8 cellular contexts compared by ENCODE assay signal in the genomic region with DNA sequence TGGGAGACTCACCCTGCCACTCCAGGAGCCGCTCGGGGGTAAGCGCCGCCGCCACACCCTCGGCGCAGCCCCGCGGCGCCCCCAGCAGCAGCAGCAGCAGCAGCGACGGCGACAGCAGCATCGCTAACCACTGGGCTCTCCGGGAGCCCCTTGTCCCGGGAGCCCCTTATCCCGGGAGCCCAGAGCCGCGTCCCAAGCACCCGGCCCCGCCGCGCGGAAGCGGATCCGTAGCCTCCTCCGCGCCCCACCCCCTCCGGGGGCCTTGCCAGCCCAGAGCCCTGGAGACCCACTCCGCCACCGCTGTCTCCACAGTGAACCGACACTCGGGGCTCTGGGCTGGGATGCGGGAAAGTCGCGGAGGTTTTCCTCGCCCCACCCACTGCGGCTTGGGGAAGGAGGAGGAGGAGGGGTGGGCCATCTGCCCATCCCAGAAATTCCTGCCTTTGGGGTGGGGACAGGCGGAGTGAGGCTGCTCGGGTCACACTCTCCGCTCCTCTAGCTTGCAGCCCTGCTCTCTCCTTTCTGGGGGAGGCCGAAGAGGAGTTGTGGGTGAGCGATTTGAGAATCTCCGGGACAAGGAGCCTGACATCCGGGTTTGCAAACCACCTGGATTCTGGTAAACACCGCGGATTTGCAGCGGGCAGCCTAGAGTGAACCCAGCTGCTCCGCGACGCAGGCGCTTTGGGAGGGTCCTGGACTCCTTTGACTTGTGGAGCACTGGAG. TPM values are rescaled to one million over a fixed set of nuclear protein-coding genes. Genes with fewer than 3 reads are reported as not detected.
A peak's percentile ranks its signal among the peaks of the same experiment; 100 is the strongest.
DNase-seq lines count a peak whose midpoint lies in the region; ATAC-seq and TF ChIP-seq lines count a peak whose summit lies in the region.

A gene (minus strand): TSS at position 333 of the 723 bp plus-strand sequence. CDS start 212 bp downstream, at position 121.

- H3K27ac Mint-ChIP-seq in endothelial cell (ENCODE audit: unreplicated experiment), result no peak within 1 kb of the TSS

- DNase-seq in DMS53 (lab: John Stamatoyannopoulos, UW) (peak; percentile 82), Panc1 (ENCODE audit: low read depth, low spot score) (no peak), endothelial cell (ENCODE audit: low spot score) (peak; percentile 38), mesendoderm (peak; percentile 78), tibial artery (peak; percentile 51 to 84), NCI-H128 (lab: John Stamatoyannopoulos, UW; ENCODE audit: unreplicated experiment) (no peak)

- H3K9me3 Mint-ChIP-seq in endothelial cell (ENCODE audit: unreplicated experiment), result no peaks in the 10 kb centered on the region

- no peak within 1 kb of the TSS for H2BK120ac ChIP-seq in mesendoderm (ENCODE audit: low read depth, low read length)

- H3K27me3 ChIP-seq in Panc1 (ENCODE audit: control insufficient read depth, insufficient read depth, low read length) (peaks cover 2% of the 10 kb centered on the region; the same call in 1 of the 2 replicates), mesendoderm (ENCODE audit: insufficient read depth, low read length, poor library complexity) (no peaks in the 10 kb centered on the region), tibial artery (no peaks in the 10 kb centered on the region)

- no peak within 1 kb of the TSS for H2AK5ac ChIP-seq in mesendoderm (ENCODE audit: low read length)

- no peak for TF ChIP-seq CTCF in Panc1 (IDR thresholded peaks at IDR 0.05)
- TF ChIP-seq CTCF in endothelial cell (IDR thresholded peaks at IDR 0.05; ENCODE audit: unreplicated experiment), result no peak
- TF ChIP-seq CTCF in tibial artery (IDR thresholded peaks at IDR 0.05), result no peak

- no peak within 1 kb of the TSS for H3K4ac ChIP-seq in mesendoderm (ENCODE audit: low read depth, low read length)

- no peak within 1 kb of the TSS for H4K5ac ChIP-seq in mesendoderm (ENCODE audit: low read length)

- no CpG with 5 or more reads among the region's 52 CpGs for WGBS in mesendoderm (ENCODE audit: extremely low coverage, insufficient coverage, low lambda C conversion rate)

- H2BK15ac ChIP-seq in mesendoderm (replicated peaks; ENCODE audit: low read depth), result no peak within 1 kb of the TSS

- peak within 1 kb of the TSS; percentile 61 to 79 for H3K4me3 ChIP-seq in Panc1 (ENCODE audit: low read depth in 2 of 2, low read length in 2 of 2)
- H3K4me3 ChIP-seq in mesendoderm (ENCODE audit: low read length), result peak within 1 kb of the TSS; percentile 52
- peak within 1 kb of the TSS; percentile 85 to 96 for H3K4me3 ChIP-seq in tibial artery

- H3K79me1 ChIP-seq in mesendoderm (ENCODE audit: low read length), result no peaks in the 10 kb centered on the region

- peaks cover 12% of the 10 kb centered on the region for H3K27me3 Mint-ChIP-seq in endothelial cell (ENCODE audit: unreplicated experiment)

- H3K36me3 ChIP-seq in Panc1 (ENCODE audit: control insufficient read depth, insufficient read depth, low read length) (no peaks in the 10 kb centered on the region), mesendoderm (ENCODE audit: control insufficient read depth, insufficient read depth, low read length) (no peaks in the 10 kb centered on the region), tibial artery (no peaks in the 10 kb centered on the region)

- peak within 1 kb of the TSS; percentile 11; the same call in 1 of the 2 replicates for H3K27ac ChIP-seq in Panc1 (ENCODE audit: low read length)
- H3K27ac ChIP-seq in mesendoderm (ENCODE audit: low read depth, low read length), result no peak within 1 kb of the TSS
- H3K27ac ChIP-seq in tibial artery, result peak within 1 kb of the TSS; percentile 85 to 90

- peak within 1 kb of the TSS; percentile 85 for H3K4me3 Mint-ChIP-seq in endothelial cell (ENCODE audit: unreplicated experiment)

- H3K36me3 Mint-ChIP-seq in endothelial cell (ENCODE audit: low read depth, unreplicated experiment), result no peaks in the 10 kb centered on the region

- H3K56ac ChIP-seq in mesendoderm (ENCODE audit: low read length), result peak within 1 kb of the TSS; percentile 87

- H3K18ac ChIP-seq in mesendoderm (ENCODE audit: low read length), result peak within 1 kb of the TSS; percentile 75

- peaks cover 9% of the 10 kb centered on the region for H3K4me1 Mint-ChIP-seq in endothelial cell (ENCODE audit: unreplicated experiment)

- H3K9me3 ChIP-seq in Panc1 (ENCODE audit: control insufficient read depth, insufficient read depth, low read depth, low read length) (no peaks in the 10 kb centered on the region), tibial artery (no peaks in the 10 kb centered on the region)

- peaks cover 8% of the 10 kb centered on the region; the same call in 1 of the 2 replicates for H3K4me1 ChIP-seq in Panc1 (ENCODE audit: control insufficient read depth, insufficient read depth, low read length)
- H3K4me1 ChIP-seq in mesendoderm (ENCODE audit: control insufficient read depth, low read depth, low read length), result peaks cover 5% of the 10 kb centered on the region
- H3K4me1 ChIP-seq in tibial artery, result peaks cover 0 to 44% (median 26%) of the 10 kb centered on the region in 4 donors

- intact Hi-C loops in Panc1 (cut with micrococcal nuclease; ENCODE audit: unreplicated experiment) (no loop called here), tibial artery (cut with DNase I; ENCODE audit: low total_unique reads) (no loop called here)

- in situ Hi-C loops in Panc1 (cut with HindIII; ENCODE audit: low pct_unique_long_range_greater_than_20kb, low sequenced_read_pairs), result no loop called here

- H4K8ac ChIP-seq in mesendoderm (ENCODE audit: low read depth, low read length), result no peak within 1 kb of the TSS

- peak within 1 kb of the TSS; percentile 68 for H3K9ac ChIP-seq in mesendoderm (ENCODE audit: low read length)

- ATAC-seq in Panc1, result peak; percentile 73
- no peak for ATAC-seq in GM18861 (IDR thresholded peaks at IDR 0.05; ENCODE audit: unreplicated experiment)
- ATAC-seq in HG02763 (IDR thresholded peaks at IDR 0.05; ENCODE audit: unreplicated experiment), result no peak

- CTCF ChIA-PET in Panc1 (lab: Charles Lee), result no interaction called here

- no peaks in the 10 kb centered on the region for H3K79me2 ChIP-seq in mesendoderm (ENCODE audit: control insufficient read depth, insufficient read depth, low read length)

- H3K23ac ChIP-seq in mesendoderm (ENCODE audit: low read length), result no peak within 1 kb of the TSS

- peak within 1 kb of the TSS; percentile 96 for H3K4me2 ChIP-seq in mesendoderm (ENCODE audit: low read length)

- no peak within 1 kb of the TSS for H2BK5ac ChIP-seq in mesendoderm (ENCODE audit: low read length)

- BruUV-seq in Panc1 (replicated peaks; lab: Mats Ljungman, UMichigan), result no TSS peak

- POLR2A ChIA-PET in Panc1 (lab: Charles Lee), result no interaction called here

RNA-seq across cellular contexts. Expression of the gene that starts here (rescaled TPM):
- total RNA-seq in Panc1 (2021; ENCODE audit: unreplicated experiment) (5.7 TPM), endothelial cell (ENCODE audit: unreplicated experiment) (1.1 TPM)
- polyA plus RNA-seq in Panc1 (2012; ENCODE audit: insufficient read length), result 4.8 TPM
- polyA plus RNA-seq in mesendoderm (2013, experiment 1 of 2), result 0.14 TPM
- 0.17 TPM for polyA plus RNA-seq in mesendoderm (2013, experiment 2 of 2)

Comparison
In these comparisons a context has a peak if more than half of its experiments do, and no peak if none do; other contexts are left out.
1. DNase-seq: peak in DMS53 (single experiment), endothelial cell (single experiment), mesendoderm (single experiment) and tibial artery (2 of 2); none in Panc1 (single experiment) and NCI-H128 (single experiment).
2. Peak in every context shown above with its lines, with median percentiles within 50 percentile points of each other: H3K4me3 ChIP-seq.